Comparison of ENCODE assay signal across 1 cellular context in the genomic region with DNA sequence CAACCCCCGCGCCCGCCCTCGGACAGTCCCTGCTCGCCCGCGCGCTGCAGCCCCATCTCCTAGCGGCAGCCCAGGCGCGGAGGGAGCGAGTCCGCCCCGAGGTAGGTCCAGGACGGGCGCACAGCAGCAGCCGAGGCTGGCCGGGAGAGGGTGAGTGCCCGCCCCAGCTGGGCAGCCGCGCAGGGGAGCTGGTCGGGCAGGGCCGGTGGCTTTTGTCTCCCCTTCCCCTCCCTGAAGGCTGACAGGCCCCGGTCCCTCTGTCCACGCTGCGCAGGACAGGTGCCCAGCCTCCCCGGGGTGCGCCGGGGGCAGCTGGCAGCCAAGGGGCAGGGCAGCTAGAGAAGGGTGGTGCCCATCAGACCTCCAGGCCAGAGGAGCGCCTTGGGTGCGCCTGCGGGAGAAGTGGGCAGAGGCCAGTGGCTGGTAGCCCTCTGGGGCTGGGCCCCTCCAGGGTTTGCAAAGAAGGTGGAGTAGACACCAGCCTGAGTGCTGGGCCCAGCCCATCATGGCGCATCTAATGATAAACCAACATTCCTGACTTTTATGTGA.
TF ChIP-seq lines count a peak whose summit lies in the region.

No MANE protein-coding gene starts in this region.

TF ChIP-seq in A549, 52 proteins besides CTCF, POLR2A, EP300 and RAD21 (continued from another document):
- no peak for TF ChIP-seq BCL3 (IDR thresholded peaks at IDR 0.05)
- no peak for TF ChIP-seq HOXB5 (CRISPR knock-in tag; IDR thresholded peaks at IDR 0.05)
- no peak for TF ChIP-seq CBX2 (IDR thresholded peaks at IDR 0.05; ENCODE audit: borderline replicate concordance, low read depth)
- TF ChIP-seq, protein P1, sequence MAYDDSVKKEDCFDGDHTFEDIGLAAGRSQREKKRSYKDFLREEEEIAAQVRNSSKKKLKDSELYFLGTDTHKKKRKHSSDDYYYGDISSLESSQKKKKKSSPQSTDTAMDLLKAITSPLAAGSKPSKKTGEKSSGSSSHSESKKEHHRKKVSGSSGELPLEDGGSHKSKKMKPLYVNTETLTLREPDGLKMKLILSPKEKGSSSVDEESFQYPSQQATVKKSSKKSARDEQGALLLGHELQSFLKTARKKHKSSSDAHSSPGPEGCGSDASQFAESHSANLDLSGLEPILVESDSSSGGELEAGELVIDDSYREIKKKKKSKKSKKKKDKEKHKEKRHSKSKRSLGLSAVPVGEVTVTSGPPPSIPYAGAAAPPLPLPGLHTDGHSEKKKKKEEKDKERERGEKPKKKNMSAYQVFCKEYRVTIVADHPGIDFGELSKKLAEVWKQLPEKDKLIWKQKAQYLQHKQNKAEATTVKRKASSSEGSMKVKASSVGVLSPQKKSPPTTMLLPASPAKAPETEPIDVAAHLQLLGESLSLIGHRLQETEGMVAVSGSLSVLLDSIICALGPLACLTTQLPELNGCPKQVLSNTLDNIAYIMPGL (CRISPR knock-in tag; IDR thresholded peaks at IDR 0.05; ENCODE audit: borderline replicate concordance), result no peak
- TF ChIP-seq HOXB13 (CRISPR knock-in tag; IDR thresholded peaks at IDR 0.05; ENCODE audit: low read depth), result no peak
